Comparison of ENCODE assay signal across 17 cellular contexts in genomic region chr3:48285132-48285531, GRCh38. TPM values are rescaled to one million over a fixed set of nuclear protein-coding genes. Genes with fewer than 3 reads are reported as not detected.
"Had no signal": no experiment of that assay in that cellular context is flagged by ENCODE, and none has a peak within 500 bp of the region (broad histone marks: within the 10 kb centered on the region; RNA-seq: fewer than 3 reads in every experiment).

No MANE protein-coding gene starts in this region.

- H3K79me2 ChIP-seq: parathyroid adenoma had no signal

- H3K4me3 ChIP-seq: adrenal gland, colonic mucosa, esophagus squamous epithelium, gastrocnemius medialis, heart right ventricle, lung, sigmoid colon, thoracic aorta had no signal

- H3K36me3 ChIP-seq: adrenal gland, colonic mucosa had no signal

- H3K4me1 Mint-ChIP-seq: neural crest cell had no signal

- H2AFZ ChIP-seq: parathyroid adenoma had no signal

- H3K27ac ChIP-seq: adrenal gland, colonic mucosa, esophagus squamous epithelium, gastrocnemius medialis, heart right ventricle, parathyroid adenoma, sigmoid colon, thoracic aorta had no signal

- H3K9me3 ChIP-seq: adrenal gland, colonic mucosa, esophagus squamous epithelium, gastrocnemius medialis, sigmoid colon, thoracic aorta had no signal

- H3K27me3 Mint-ChIP-seq: brain had no signal

- H3K9ac ChIP-seq: parathyroid adenoma had no signal

- H3K27me3 ChIP-seq: adrenal gland, colonic mucosa, esophagus squamous epithelium, gastrocnemius medialis, heart right ventricle, sigmoid colon had no signal

- H3K27ac Mint-ChIP-seq: activated naive CD4-positive, alpha-beta T cell treated with anti-CD3 and anti-CD28 coated beads for 36 hours; brain had no signal

- H3K4me3 Mint-ChIP-seq: activated naive CD4-positive, alpha-beta T cell treated with anti-CD3 and anti-CD28 coated beads for 36 hours; brain; neural crest cell had no signal

- H3K4me1 ChIP-seq: adrenal gland, colonic mucosa, esophagus squamous epithelium, gastrocnemius medialis, parathyroid adenoma, sigmoid colon had no signal

- DNase-seq: activated naive CD4-positive, alpha-beta T cell treated with anti-CD3 and anti-CD28 coated beads for 36 hours; activated T-cell treated with anti-CD3 and anti-CD28 coated beads for 4 hours; adrenal gland; central memory CD4-positive, alpha-beta T cell; colonic mucosa; esophagus squamous epithelium; gastrocnemius medialis; heart right ventricle; sigmoid colon; stimulated activated CD4-positive, alpha-beta T cell treated with anti-CD3 and anti-CD28 coated beads, Interleukin-2, amount 100 ng/mL, for 24 hours; T-helper 9 cell had no signal

RNA-seq across cellular contexts. Expression of gene SPINK8, which starts 48.3 kb away (rescaled TPM):
- total RNA-seq: activated naive CD4-positive, alpha-beta T cell treated with anti-CD3 and anti-CD28 coated beads for 36 hours; adrenal gland; colonic mucosa; esophagus squamous epithelium; gastrocnemius medialis; heart right ventricle; lung; neural crest cell; sigmoid colon; thoracic aorta; urinary bladder had no signal
